In the genomic region with DNA sequence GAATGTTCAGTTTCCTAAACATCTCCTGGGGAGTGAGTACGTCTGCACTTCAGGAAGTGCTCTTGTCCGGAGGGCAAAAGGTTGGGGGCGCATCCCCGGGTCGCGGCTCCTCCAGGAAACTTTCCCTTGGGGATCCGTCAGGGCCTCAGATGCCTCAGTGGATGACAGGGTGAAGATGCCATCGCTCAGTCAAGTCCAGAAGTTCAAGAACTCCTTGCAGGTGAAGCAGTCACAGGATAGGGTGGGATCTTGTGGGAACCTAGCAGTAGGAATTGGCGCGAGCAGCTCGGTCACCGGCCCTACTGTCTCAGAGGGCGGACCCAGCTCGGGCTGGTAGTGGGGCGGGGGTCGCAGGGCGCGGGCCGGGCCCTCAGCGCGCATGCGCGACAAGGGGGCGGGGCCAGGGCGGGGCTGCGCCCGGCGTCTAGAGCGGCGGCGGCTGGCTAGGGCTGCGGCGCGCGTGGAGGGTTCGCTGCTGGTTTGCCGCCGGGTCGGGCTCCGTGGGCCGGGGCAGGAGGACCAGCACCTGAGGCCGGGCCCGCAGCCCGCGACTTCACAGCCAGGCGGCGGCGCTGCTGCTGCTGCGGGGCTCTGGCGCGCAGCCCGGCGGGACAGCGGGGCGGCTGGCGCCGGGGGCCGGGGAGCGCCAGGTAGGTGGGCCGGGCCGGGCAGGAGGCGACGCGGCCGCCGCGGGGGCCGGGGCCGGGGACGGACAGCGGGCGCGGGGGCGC, we compare ENCODE assay signal across 8 cellular contexts. TPM values are rescaled to one million over a fixed set of nuclear protein-coding genes. Genes with fewer than 3 reads are reported as not detected.
DNase-seq lines count a peak whose midpoint lies in the region; ATAC-seq, FAIRE-seq and TF ChIP-seq lines count a peak whose summit lies in the region.

A gene (plus strand): TSS at position 423 of the 731 bp plus-strand sequence. CDS start 75,191 bp downstream, outside the sequence.

- H3K9me3 Mint-ChIP-seq in CD14-positive monocyte, result peaks cover 0 to 5% (median under 1%) of the 10 kb centered on the region in 7 donors

- H3K9ac ChIP-seq in H1 (replicated peaks in 1 of 4; ENCODE audit: extremely low read depth in 1 of 4, low read depth in 3 of 4, low read length in 3 of 4), result peak within 1 kb of the TSS; percentile 36 to 91 (median 48)
- H3K9ac ChIP-seq in mesendoderm (ENCODE audit: low read length), result peak within 1 kb of the TSS; percentile 89

- no peak for DNase-seq in CD14-positive monocyte (ENCODE audit: low spot score)
- peak; percentile 52 to 57 for DNase-seq in NOMO-1 (lab: John Stamatoyannopoulos, UW; ENCODE audit: unreplicated experiment in 2 of 2)
- peak in 1 of 2 experiments; percentile 90 for DNase-seq in H1 (ENCODE audit: low read depth in 1 of 2, low spot score in 2 of 2)
- peak; percentile 91 for DNase-seq in mesendoderm
- peak; percentile 40 to 65 for DNase-seq in stimulated activated CD8-positive, alpha-beta memory T cell treated with anti-CD3 and anti-CD28 coated beads, Interleukin-15, amount 100 ng/mL, for 4 hours (ENCODE audit: low read depth in 2 of 2)

- H4K20me1 ChIP-seq in H1 (replicated peaks in 1 of 2; ENCODE audit: control insufficient read depth in 1 of 2, insufficient read depth in 2 of 2, low read length in 2 of 2), result peaks cover 4 to 11% of the 10 kb centered on the region in 2 experiments

- no peak within 1 kb of the TSS for H2BK5ac ChIP-seq in H1 (ENCODE audit: low read depth, low read length)
- peak within 1 kb of the TSS; percentile 18 for H2BK5ac ChIP-seq in mesendoderm (ENCODE audit: low read length)

- H4K8ac ChIP-seq in H1 (ENCODE audit: extremely low read depth, insufficient read depth, low read length), result peak within 1 kb of the TSS; percentile 73; the same call in 1 of the 2 replicates
- no peak within 1 kb of the TSS for H4K8ac ChIP-seq in mesendoderm (ENCODE audit: low read depth, low read length)

- no peak for FAIRE-seq in H1 (lab: Jason Lieb, UNC)

- H3K9me3 ChIP-seq in H1 (ENCODE audit: insufficient read depth in 2 of 2, low read depth in 1 of 2, low read length in 1 of 2), result peaks cover 0 to 2% of the 10 kb centered on the region in 2 experiments; a peak in 1 of 4 replicates

- H3K4me2 ChIP-seq in H1 (ENCODE audit: insufficient read depth in 1 of 2, low read depth in 2 of 2, low read length in 2 of 2) (peak within 1 kb of the TSS; percentile 85), mesendoderm (ENCODE audit: low read length) (peak within 1 kb of the TSS; percentile 91)

- TF ChIP-seq RAD21 in H1 (IDR thresholded peaks at IDR 0.05 in 1 of 2, conservative IDR thresholded peaks at IDR 0.05 in 1 of 2; ENCODE audit: low read depth in 2 of 2, low read length in 2 of 2), result peak in 1 of 2 experiments; percentile 36; a peak in 1 of 4 replicates

- H3K4ac ChIP-seq in H1 (replicated peaks; ENCODE audit: insufficient read length, low read depth, low read length) (no peak within 1 kb of the TSS), mesendoderm (ENCODE audit: low read depth, low read length) (peak within 1 kb of the TSS; percentile 63)

- TF ChIP-seq CTCF in CD14-positive monocyte (IDR thresholded peaks at IDR 0.05) (no peak), H1 (IDR thresholded peaks at IDR 0.05; ENCODE audit: control extremely low read depth in 1 of 3, insufficient read depth in 1 of 3, low read depth in 1 of 3, low read length in 3 of 3) (peak in 2 of 3 experiments; percentile 24 to 35; a peak in 3 of 4 replicates)

- H3K27ac ChIP-seq in H1 (ENCODE audit: low read depth, low read length), result no peak within 1 kb of the TSS
- H3K27ac ChIP-seq in mesendoderm (ENCODE audit: low read depth, low read length), result peak within 1 kb of the TSS; percentile 93

- POLR2A ChIA-PET in activated CD8-positive, alpha-beta memory T cell treated with anti-CD3 and anti-CD28 coated beads for 36 hours (lab: Charles Lee), result no interaction called here
- POLR2A ChIA-PET in H1 (lab: Charles Lee; ENCODE audit: partially characterized antibody), result interaction anchor here (1.1 kb wide), 1 partner anchor 9 kb away, joined by 4 read pairs; no protein-coding TSS in a partner anchor

- peaks cover 0 to 22% (median 19%) of the 10 kb centered on the region in 4 experiments; a peak in 6 of 7 replicates for H3K4me1 ChIP-seq in H1 (replicated peaks in 1 of 4; ENCODE audit: control insufficient read depth in 3 of 4, insufficient read depth in 4 of 4, low read length in 3 of 4)
- peaks cover 13% of the 10 kb centered on the region for H3K4me1 ChIP-seq in mesendoderm (ENCODE audit: control insufficient read depth, low read depth, low read length)

- H3K27me3 ChIP-seq in H1 (replicated peaks in 1 of 4; ENCODE audit: control insufficient read depth in 3 of 4, extremely low read depth in 1 of 4, insufficient read depth in 3 of 4, low read length in 3 of 4) (no peaks in the 10 kb centered on the region), mesendoderm (ENCODE audit: insufficient read depth, low read length, poor library complexity) (no peaks in the 10 kb centered on the region)

- peaks cover 4 to 44% of the 10 kb centered on the region in 2 experiments for H3K79me2 ChIP-seq in H1 (ENCODE audit: control insufficient read depth in 1 of 2, insufficient read depth in 2 of 2, low read length in 2 of 2)
- H3K79me2 ChIP-seq in mesendoderm (ENCODE audit: control insufficient read depth, insufficient read depth, low read length), result peaks cover 38% of the 10 kb centered on the region

- H3K14ac ChIP-seq in H1 (ENCODE audit: insufficient read length), result no peak within 1 kb of the TSS

- H3K4me3 Mint-ChIP-seq in CD14-positive monocyte, result peak within 1 kb of the TSS; percentile 97 to 99

- ATAC-seq in GM19328 (IDR thresholded peaks at IDR 0.05; ENCODE audit: unreplicated experiment) (peak; percentile 79), HG03460 (IDR thresholded peaks at IDR 0.05; ENCODE audit: unreplicated experiment) (peak; percentile 78)

- H3K18ac ChIP-seq in H1 (ENCODE audit: extremely low read depth, low read length) (peak within 1 kb of the TSS; percentile 75; the same call in 1 of the 2 replicates), mesendoderm (ENCODE audit: low read length) (peak within 1 kb of the TSS; percentile 98)

- H3K36me3 ChIP-seq in H1 (ENCODE audit: control insufficient read depth in 2 of 4, insufficient read depth in 4 of 4, low read length in 3 of 4), result no peaks in the 10 kb centered on the region
- no peaks in the 10 kb centered on the region for H3K36me3 ChIP-seq in mesendoderm (ENCODE audit: control insufficient read depth, insufficient read depth, low read length)

- no peak within 1 kb of the TSS for H2BK15ac ChIP-seq in H1 (ENCODE audit: low read length)
- no peak within 1 kb of the TSS for H2BK15ac ChIP-seq in mesendoderm (replicated peaks; ENCODE audit: low read depth)

- peaks cover 8% of the 10 kb centered on the region for H3K23me2 ChIP-seq in H1 (ENCODE audit: low read depth, low read length)

- no peak within 1 kb of the TSS for H3K56ac ChIP-seq in H1 (replicated peaks; ENCODE audit: insufficient read length, low read depth, low read length)
- peak within 1 kb of the TSS; percentile 92 for H3K56ac ChIP-seq in mesendoderm (ENCODE audit: low read length)

- no peak within 1 kb of the TSS for H2BK20ac ChIP-seq in H1 (ENCODE audit: low read length)

- no peak for TF ChIP-seq EP300 in H1 (IDR thresholded peaks at IDR 0.05; ENCODE audit: borderline replicate concordance in 1 of 2, low read depth in 2 of 2, low read length in 2 of 2)

- intact Hi-C loops in CD14-positive monocyte (cut with micrococcal nuclease), result loop anchor here in 1 of 2 donors (5.0 kb wide), 1 partner anchor 43 kb away; no protein-coding TSS in a partner anchor

- H2BK12ac ChIP-seq in H1 (ENCODE audit: low read depth, low read length), result no peak within 1 kb of the TSS

- WGBS in H1 (ENCODE audit: extremely low coverage in 1 of 2, insufficient coverage in 1 of 2, insufficient read length in 1 of 2, insufficient replicate concordance in 2 of 2, low coverage in 1 of 2, low lambda C conversion rate in 2 of 2, missing lambda C conversion rate in 1 of 2), 2 experiments, result 5% methylated on average over 25 of the region's 74 CpGs; no CpG with 5 or more reads in 1 of the 2 experiments
- no CpG with 5 or more reads among the region's 74 CpGs for whole genome bisulfite sequencing in mesendoderm (ENCODE audit: extremely low coverage, insufficient coverage, low lambda C conversion rate)

- peaks cover 42% of the 10 kb centered on the region for H3K4me1 Mint-ChIP-seq in CD14-positive monocyte

- H3K79me1 ChIP-seq in H1 (ENCODE audit: low read depth, low read length) (peaks cover 8% of the 10 kb centered on the region), mesendoderm (ENCODE audit: low read length) (peaks cover 9% of the 10 kb centered on the region)

- TF ChIP-seq POLR2A in H1 (IDR thresholded peaks at IDR 0.05; ENCODE audit: control extremely low read depth in 1 of 2, low read depth in 2 of 2, low read length in 2 of 2), result peak in 1 of 2 experiments; percentile 48; a peak in 1 of 3 replicates

- H3K27me3 Mint-ChIP-seq in CD14-positive monocyte (ENCODE audit: low read depth in 3 of 3), result peaks cover 0 to 3% (median 0%) of the 10 kb centered on the region in 3 donors

- peak within 1 kb of the TSS; percentile 99 for H2AFZ ChIP-seq in H1 (ENCODE audit: low read length)

- H4K5ac ChIP-seq in H1 (ENCODE audit: insufficient read length, low read depth, low read length) (peak within 1 kb of the TSS; percentile 14), mesendoderm (ENCODE audit: low read length) (no peak within 1 kb of the TSS)

- H3K27ac Mint-ChIP-seq in CD14-positive monocyte, result peak within 1 kb of the TSS; percentile 94 to 98 (median 96)

- H2AK5ac ChIP-seq in H1 (ENCODE audit: low read depth, low read length), result no peak within 1 kb of the TSS
- peak within 1 kb of the TSS; percentile 57 for H2AK5ac ChIP-seq in mesendoderm (ENCODE audit: low read length)

- H3K36me3 Mint-ChIP-seq in CD14-positive monocyte, result peaks cover 7 to 16% of the 10 kb centered on the region in 2 donors

- CTCF ChIA-PET in activated CD8-positive, alpha-beta memory T cell treated with anti-CD3 and anti-CD28 coated beads for 36 hours (lab: Charles Lee), result interaction anchor here (1.0 kb wide), 1 partner anchor 21 kb away, joined by 3 read pairs; no protein-coding TSS in a partner anchor
- CTCF ChIA-PET in H1 (lab: Charles Lee; ENCODE audit: partially characterized antibody), result interaction anchor here (0.5 to 1.9 kb wide), 2 partner anchors 13 to 669 kb away, joined by 3 to 4 read pairs; no protein-coding TSS in a partner anchor

- H4K91ac ChIP-seq in H1 (replicated peaks; ENCODE audit: insufficient read length, low read length), result no peak within 1 kb of the TSS

- H3K4me3 ChIP-seq in H1 (ENCODE audit: extremely low read depth in 1 of 4, insufficient read depth in 2 of 4, low read depth in 3 of 4, low read length in 4 of 4) (peak within 1 kb of the TSS; percentile 64 to 94 (median 80)), mesendoderm (ENCODE audit: low read length) (peak within 1 kb of the TSS; percentile 82)

- H2BK120ac ChIP-seq in H1 (replicated peaks; ENCODE audit: low read depth, low read length) (no peak within 1 kb of the TSS), mesendoderm (ENCODE audit: low read depth, low read length) (peak within 1 kb of the TSS; percentile 77)

- H3K23ac ChIP-seq in H1 (ENCODE audit: insufficient read length) (no peak within 1 kb of the TSS), mesendoderm (ENCODE audit: low read length) (no peak within 1 kb of the TSS)

RNA-seq across cellular contexts. Expression of the gene that starts here (rescaled TPM):
- 10 to 100 TPM; 13.7 to 20.7 TPM for polyA plus RNA-seq in CD14-positive monocyte
- total RNA-seq in activated CD8-positive, alpha-beta memory T cell treated with anti-CD3 and anti-CD28 coated beads for 36 hours, result 10 to 100 TPM; 40.5 to 41.7 TPM
- 34.3 and 36.4 TPM in 2 replicates for total RNA-seq in H1 (2021; fragmentation: NEBNext Ultra II Directional; extraction: Animal tissue kit (Norgen Biotek cat#: 25700))
- 25.6 and 38.6 TPM in 2 replicates for polyA plus RNA-seq in H1 (2011; rRNA removed)
- 32.2 TPM for polyA plus RNA-seq in H1 (2011; cell fraction: cytosol; rRNA removed)
- polyA plus RNA-seq in H1 (2011; cell fraction: nucleus; rRNA removed), result 100 TPM
- polyA plus RNA-seq in H1 (2012, experiment 1 of 2), result 21.4 to 36.6 TPM (median 30.9 TPM) in 4 replicates
- 5.1 TPM for polyA plus RNA-seq in H1 (2012, experiment 2 of 2)
- 8.9 TPM for polyA plus RNA-seq in H1 (2013, experiment 1 of 2)
- polyA plus RNA-seq in H1 (2013, experiment 2 of 2), result 8.7 TPM
- polyA minus RNA-seq in H1 (2011; rRNA and poly(A)+ RNA removed), result 112 and 124 TPM in 2 replicates
- 55.2 TPM for polyA minus RNA-seq in H1 (2011; cell fraction: cytosol; rRNA and poly(A)+ RNA removed)
- 97.0 TPM for polyA minus RNA-seq in H1 (2011; cell fraction: nucleus; rRNA and poly(A)+ RNA removed)
- polyA plus RNA-seq in mesendoderm (2013, experiment 1 of 2), result 11.4 TPM
- 10.8 TPM for polyA plus RNA-seq in mesendoderm (2013, experiment 2 of 2)
